Comparison of ENCODE assay signal across 16 cellular contexts in genomic region chr10:7028809-7029166, GRCh38.
DNase-seq lines count a peak whose midpoint lies in the region; ATAC-seq and TF ChIP-seq lines count a peak whose summit lies in the region.
"Had no signal": no experiment of that assay in that cellular context is flagged by ENCODE, and none has a peak within 500 bp of the region (broad histone marks: within the 10 kb centered on the region; RNA-seq: fewer than 3 reads in every experiment).

No MANE protein-coding gene starts in this region.

- DNase-seq in T-helper 1 cell (no peak), RWPE1 (ENCODE audit: low spot score) (no peak), ACHN (no peak), COR-L47 (lab: John Stamatoyannopoulos, UW) (no peak)
- no peak for DNase-seq in stimulated activated naive CD8-positive, alpha-beta T cell treated with anti-CD3 and anti-CD28 coated beads, Interleukin-15, Interleukin-2, amounts not matched to agents 100 U/mL and 50 U/mL, for 24 hours
- DNase-seq in effector memory CD8-positive, alpha-beta T cell, result no peak
- DNase-seq: 8988T, KG1, NCI-H187 treated with DMSO at 0.1 percent for 48 hours, NCI-H446, NCI-H748 treated with DMSO at 0.1 percent for 48 hours, SHP77 had no signal

- no peak for TF ChIP-seq CTCF in RWPE1 (conservative IDR thresholded peaks at IDR 0.05; ENCODE audit: low read depth)

- peak overlapping the region; percentile 15 for H3K27ac Mint-ChIP-seq in T-helper 1 cell treated with Interleukin-12 subunit alpha and Interleukin-12 subunit beta and Interleukin-4 antibody, amounts not matched to agents 30 μg/mL and 1 μg/mL, for 36 hours
- peak overlapping the region; percentile 79 for H3K27ac Mint-ChIP-seq in stimulated activated naive CD8-positive, alpha-beta T cell treated with anti-CD3 and anti-CD28 coated beads, Interleukin-15, Interleukin-2, amounts not matched to agents 100 ng/mL and 50 ng/mL, for 24 hours
- H3K27ac Mint-ChIP-seq in effector memory CD8-positive, alpha-beta T cell, result peak overlapping the region; percentile 77 to 95

- H3K9me3 Mint-ChIP-seq in T-helper 1 cell treated with Interleukin-12 subunit alpha and Interleukin-12 subunit beta and Interleukin-4 antibody, amounts not matched to agents 30 μg/mL and 1 μg/mL, for 36 hours, result peaks cover 24% of the 10 kb centered on the region
- H3K9me3 Mint-ChIP-seq in stimulated activated naive CD8-positive, alpha-beta T cell treated with anti-CD3 and anti-CD28 coated beads, Interleukin-15, Interleukin-2, amounts not matched to agents 100 ng/mL and 50 ng/mL, for 24 hours, result peaks cover 38% of the 10 kb centered on the region
- peaks cover 11 to 19% of the 10 kb centered on the region in 2 donors for H3K9me3 Mint-ChIP-seq in effector memory CD8-positive, alpha-beta T cell

- CTCF ChIA-PET in RWPE1 (lab: Yijun Ruan, JAX), result interaction anchor here (0.7 kb wide), 1 partner anchor 334 kb away, joined by 3 read pairs; no protein-coding TSS in a partner anchor

- ATAC-seq in stimulated activated naive CD8-positive, alpha-beta T cell treated with anti-CD3 and anti-CD28 coated beads, Interleukin-15, Interleukin-2, amounts not matched to agents 100 U/mL and 50 U/mL, for 24 hours, result no peak
- ATAC-seq in effector memory CD8-positive, alpha-beta T cell (replicated peaks), result no peak
- ATAC-seq: Panc1 had no signal

- POLR2A ChIA-PET in RWPE1 (lab: Yijun Ruan, JAX; ENCODE audit: low non-redundant PET), result no interaction called here

- H3K27me3 Mint-ChIP-seq in T-helper 1 cell treated with Interleukin-12 subunit alpha and Interleukin-12 subunit beta and Interleukin-4 antibody, amounts not matched to agents 30 μg/mL and 1 μg/mL, for 36 hours (ENCODE audit: low read depth), result no peaks in the 10 kb centered on the region
- no peaks in the 10 kb centered on the region for H3K27me3 Mint-ChIP-seq in stimulated activated naive CD8-positive, alpha-beta T cell treated with anti-CD3 and anti-CD28 coated beads, Interleukin-15, Interleukin-2, amounts not matched to agents 100 ng/mL and 50 ng/mL, for 24 hours
- H3K27me3 Mint-ChIP-seq in effector memory CD8-positive, alpha-beta T cell, result no peaks in the 10 kb centered on the region

- peaks cover 12% of the 10 kb centered on the region for H3K36me3 Mint-ChIP-seq in T-helper 1 cell treated with Interleukin-12 subunit alpha and Interleukin-12 subunit beta and Interleukin-4 antibody, amounts not matched to agents 30 μg/mL and 1 μg/mL, for 36 hours (ENCODE audit: low read depth)
- H3K36me3 Mint-ChIP-seq in stimulated activated naive CD8-positive, alpha-beta T cell treated with anti-CD3 and anti-CD28 coated beads, Interleukin-15, Interleukin-2, amounts not matched to agents 100 ng/mL and 50 ng/mL, for 24 hours (ENCODE audit: low read depth), result peaks cover 13% of the 10 kb centered on the region
- H3K36me3 Mint-ChIP-seq in effector memory CD8-positive, alpha-beta T cell (ENCODE audit: insufficient read depth), result peaks cover 10% of the 10 kb centered on the region

- no peak overlapping the region for H3K4me3 Mint-ChIP-seq in T-helper 1 cell treated with Interleukin-12 subunit alpha and Interleukin-12 subunit beta and Interleukin-4 antibody, amounts not matched to agents 30 μg/mL and 1 μg/mL, for 36 hours
- H3K4me3 Mint-ChIP-seq in stimulated activated naive CD8-positive, alpha-beta T cell treated with anti-CD3 and anti-CD28 coated beads, Interleukin-15, Interleukin-2, amounts not matched to agents 100 ng/mL and 50 ng/mL, for 24 hours, result peak overlapping the region; percentile 24
- peak overlapping the region; percentile 64 to 80 for H3K4me3 Mint-ChIP-seq in effector memory CD8-positive, alpha-beta T cell

- in situ Hi-C loops in ACHN (cut with HindIII; ENCODE audit: low pct_ligation_motif_present, low pct_unique_long_range_greater_than_20kb, low sequenced_read_pairs), result no loop called here

- H3K27ac ChIP-seq in RWPE1, result no peak overlapping the region
- H3K27ac ChIP-seq: C4-2B had no signal

- peaks cover 24% of the 10 kb centered on the region for H3K4me1 Mint-ChIP-seq in T-helper 1 cell treated with Interleukin-12 subunit alpha and Interleukin-12 subunit beta and Interleukin-4 antibody, amounts not matched to agents 30 μg/mL and 1 μg/mL, for 36 hours (ENCODE audit: low read depth)
- peaks cover 59% of the 10 kb centered on the region for H3K4me1 Mint-ChIP-seq in stimulated activated naive CD8-positive, alpha-beta T cell treated with anti-CD3 and anti-CD28 coated beads, Interleukin-15, Interleukin-2, amounts not matched to agents 100 ng/mL and 50 ng/mL, for 24 hours (ENCODE audit: low read depth)
- peaks cover 48 to 76% of the 10 kb centered on the region in 2 donors for H3K4me1 Mint-ChIP-seq in effector memory CD8-positive, alpha-beta T cell (ENCODE audit: low read depth in 2 of 2)

Comparison
In these comparisons a context has a peak if more than half of its experiments do, and no peak if none do; other contexts are left out.
1. H3K27ac Mint-ChIP-seq: peak in every context shown above with its lines; median percentile 86 in effector memory CD8-positive, alpha-beta T cell; 79 in stimulated activated naive CD8-positive, alpha-beta T cell treated with anti-CD3 and anti-CD28 coated beads, Interleukin-15, Interleukin-2, amounts not matched to agents 100 ng/mL and 50 ng/mL, for 24 hours; 15 in T-helper 1 cell treated with Interleukin-12 subunit alpha and Interleukin-12 subunit beta and Interleukin-4 antibody, amounts not matched to agents 30 μg/mL and 1 μg/mL, for 36 hours.